Comparison of ENCODE assay signal across 1 cellular context in the genomic region with DNA sequence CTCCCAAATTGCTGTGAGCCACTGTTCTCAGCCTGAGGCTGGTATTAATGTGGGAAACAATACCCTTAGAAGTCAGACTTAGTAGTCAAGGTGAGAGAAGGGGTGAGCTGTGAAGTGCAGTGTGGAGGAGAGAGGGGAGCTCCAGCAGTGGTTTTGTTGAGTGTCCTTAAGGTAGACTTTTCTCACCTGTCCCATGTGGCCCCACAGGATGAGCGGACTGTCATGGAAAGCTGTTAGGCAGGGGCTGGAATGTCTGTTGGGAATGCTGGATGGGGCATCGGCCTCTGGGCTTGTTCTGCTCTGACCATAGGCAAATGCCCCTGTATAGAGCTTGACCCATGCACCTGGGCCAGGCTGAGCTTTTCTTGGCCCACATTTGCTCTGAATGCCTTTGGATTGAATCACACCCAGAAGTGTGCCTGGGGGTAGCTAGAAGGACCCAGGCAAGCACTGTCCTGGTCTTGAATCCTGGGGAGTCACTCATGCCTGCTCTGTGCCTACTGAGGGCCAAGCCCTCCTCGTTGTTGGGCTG.
TF ChIP-seq lines count a peak whose summit lies in the region.

No MANE protein-coding gene starts in this region.

TF ChIP-seq in A549, 52 proteins besides CTCF, POLR2A, EP300 and RAD21 (continued from another document):
- TF ChIP-seq BCL3 (IDR thresholded peaks at IDR 0.05) (no peak), MAFK (IDR thresholded peaks at IDR 0.05; ENCODE audit: partially characterized antibody) (no peak), NR3C1 (IDR thresholded peaks at IDR 0.05) (no peak), FOXS1 (CRISPR knock-in tag; IDR thresholded peaks at IDR 0.05) (no peak), SREBF2 (IDR thresholded peaks at IDR 0.05) (no peak), ZSCAN20 (CRISPR knock-in tag; IDR thresholded peaks at IDR 0.05) (no peak), ESRRA (IDR thresholded peaks at IDR 0.05; ENCODE audit: borderline replicate concordance, low read length) (no peak), HOXA7 (CRISPR knock-in tag; IDR thresholded peaks at IDR 0.05) (no peak), CHD4 (IDR thresholded peaks at IDR 0.05; ENCODE audit: borderline replicate concordance) (no peak), CHD2 (IDR thresholded peaks at IDR 0.05; ENCODE audit: low read length, partially characterized antibody) (no peak), EHMT2 (IDR thresholded peaks at IDR 0.05; ENCODE audit: low read depth) (no peak), RFX5 (IDR thresholded peaks at IDR 0.05) (no peak), POLR2AphosphoS2 (conservative IDR thresholded peaks at IDR 0.05; ENCODE audit: low read length) (no peak), RCOR1 (IDR thresholded peaks at IDR 0.05; ENCODE audit: low read depth, low read length) (no peak)
- TF ChIP-seq, protein P1, sequence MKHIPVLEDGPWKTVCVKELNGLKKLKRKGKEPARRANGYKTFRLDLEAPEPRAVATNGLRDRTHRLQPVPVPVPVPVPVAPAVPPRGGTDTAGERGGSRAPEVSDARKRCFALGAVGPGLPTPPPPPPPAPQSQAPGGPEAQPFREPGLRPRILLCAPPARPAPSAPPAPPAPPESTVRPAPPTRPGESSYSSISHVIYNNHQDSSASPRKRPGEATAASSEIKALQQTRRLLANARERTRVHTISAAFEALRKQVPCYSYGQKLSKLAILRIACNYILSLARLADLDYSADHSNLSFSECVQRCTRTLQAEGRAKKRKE (CRISPR knock-in tag; IDR thresholded peaks at IDR 0.05; ENCODE audit: low read depth) = no peak
- TF ChIP-seq, protein P2, sequence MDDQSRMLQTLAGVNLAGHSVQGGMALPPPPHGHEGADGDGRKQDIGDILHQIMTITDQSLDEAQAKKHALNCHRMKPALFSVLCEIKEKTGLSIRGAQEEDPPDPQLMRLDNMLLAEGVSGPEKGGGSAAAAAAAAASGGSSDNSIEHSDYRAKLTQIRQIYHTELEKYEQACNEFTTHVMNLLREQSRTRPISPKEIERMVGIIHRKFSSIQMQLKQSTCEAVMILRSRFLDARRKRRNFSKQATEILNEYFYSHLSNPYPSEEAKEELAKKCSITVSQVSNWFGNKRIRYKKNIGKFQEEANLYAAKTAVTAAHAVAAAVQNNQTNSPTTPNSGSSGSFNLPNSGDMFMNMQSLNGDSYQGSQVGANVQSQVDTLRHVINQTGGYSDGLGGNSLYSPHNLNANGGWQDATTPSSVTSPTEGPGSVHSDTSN (IDR thresholded peaks at IDR 0.05) = no peak
- TF ChIP-seq, protein P3, sequence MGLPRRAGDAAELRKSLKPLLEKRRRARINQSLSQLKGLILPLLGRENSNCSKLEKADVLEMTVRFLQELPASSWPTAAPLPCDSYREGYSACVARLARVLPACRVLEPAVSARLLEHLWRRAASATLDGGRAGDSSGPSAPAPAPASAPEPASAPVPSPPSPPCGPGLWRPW (IDR thresholded peaks at IDR 0.05) = no peak
